Comparison of ENCODE assay signal across 12 cellular contexts in the genomic region with DNA sequence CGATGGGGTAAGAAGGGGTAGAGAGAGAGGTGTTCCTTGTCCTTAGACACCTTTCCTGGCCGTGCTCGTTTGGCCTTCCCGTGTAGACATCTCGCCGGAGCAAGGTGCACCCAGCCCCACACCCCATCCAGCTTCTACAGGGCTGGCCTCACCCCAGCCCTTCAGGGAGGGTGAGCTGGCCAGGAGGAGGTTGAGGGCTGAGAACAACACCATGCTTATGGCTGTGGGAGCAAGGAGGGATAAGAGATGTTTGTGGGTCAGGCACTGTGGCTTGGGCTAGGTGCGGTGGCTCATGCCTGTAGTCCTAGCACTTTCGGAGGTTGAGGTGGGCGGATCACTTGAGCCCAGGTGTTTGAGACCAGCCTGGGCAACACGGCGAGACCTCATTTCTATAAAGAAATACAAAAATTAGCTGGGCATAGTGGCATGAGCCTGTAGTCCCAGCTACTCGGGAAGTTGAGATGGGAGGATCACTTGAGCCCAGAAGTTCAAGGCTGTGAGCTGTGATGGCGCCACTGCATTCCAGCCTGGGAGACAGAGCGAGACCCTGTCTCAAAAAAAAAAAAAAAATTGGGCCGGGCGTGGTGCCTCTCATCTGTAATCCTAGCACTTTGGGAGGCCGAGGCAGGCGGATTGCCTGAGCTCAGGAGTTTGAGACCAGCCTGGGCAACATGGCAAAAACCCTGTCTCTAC. TPM values are rescaled to one million over a fixed set of nuclear protein-coding genes. Genes with fewer than 3 reads are reported as not detected.
DNase-seq lines count a peak whose midpoint lies in the region; ATAC-seq lines count a peak whose summit lies in the region.
"Had no signal": no experiment of that assay in that cellular context is flagged by ENCODE, and none has a peak within 500 bp of the region (broad histone marks: within the 10 kb centered on the region; RNA-seq: fewer than 3 reads in every experiment).

No MANE protein-coding gene starts in this region.

- no peak overlapping the region for H4K8ac ChIP-seq in trophoblast cell (ENCODE audit: low read depth, low read length)

- no peaks in the 10 kb centered on the region for H3K27me3 ChIP-seq in trophoblast cell (ENCODE audit: insufficient read depth, low read length)

- H3K14ac ChIP-seq in trophoblast cell (ENCODE audit: low read length): no peak overlapping the region

- intact Hi-C loops in left ventricle myocardium superior (cut with micrococcal nuclease): no loop called here

- DNase-seq in stimulated activated naive CD8-positive, alpha-beta T cell treated with anti-CD3 and anti-CD28 coated beads, Interleukin-15, amount 100 ng/mL, for 72 hours: no peak
- DNase-seq in left ventricle myocardium superior (no peak), trophoblast cell (peak in 1 of 2 donors; percentile 26), DMS 273 (lab: John Stamatoyannopoulos, UW; ENCODE audit: unreplicated experiment) (no peak), DMS53 (lab: John Stamatoyannopoulos, UW) (no peak)
- DNase-seq: activated CD8-positive, alpha-beta memory T cell treated with anti-CD3 and anti-CD28 coated beads for 24 hours; activated naive CD8-positive, alpha-beta T cell treated with anti-CD3 and anti-CD28 coated beads, Interleukin-2, amount 50 U/mL, for 24 hours; NCI-H187 treated with DMSO at 0.1 percent for 48 hours; T-helper 1 cell had no signal

- H2BK120ac ChIP-seq in trophoblast cell (ENCODE audit: insufficient read depth, low read length, poor library complexity): no peak overlapping the region

- H3K27ac ChIP-seq in trophoblast cell (ENCODE audit: low read depth, low read length): no peak overlapping the region

- H3K4me3 ChIP-seq in trophoblast cell (ENCODE audit: low read depth, low read length): no peak overlapping the region

- H3K36me3 ChIP-seq in trophoblast cell (ENCODE audit: control insufficient read depth in 1 of 2, insufficient read depth in 2 of 2, low read length in 2 of 2): peaks cover 7 to 8% of the 10 kb centered on the region in 2 experiments

- no peaks in the 10 kb centered on the region for H3K4me1 ChIP-seq in trophoblast cell (ENCODE audit: control insufficient read depth in 1 of 2, insufficient read depth in 2 of 2, low read length in 2 of 2)

- no peaks in the 10 kb centered on the region for H3K27me3 Mint-ChIP-seq in stimulated activated naive CD8-positive, alpha-beta T cell treated with anti-CD3 and anti-CD28 coated beads, Interleukin-15, Interleukin-2, amounts not matched to agents 100 ng/mL and 50 ng/mL, for 24 hours
- H3K27me3 Mint-ChIP-seq in stimulated activated naive CD8-positive, alpha-beta T cell treated with anti-CD3 and anti-CD28 coated beads, Interleukin-15, amount 100 ng/mL, for 72 hours: no peaks in the 10 kb centered on the region
- H3K27me3 Mint-ChIP-seq: activated naive CD8-positive, alpha-beta T cell treated with anti-CD3 and anti-CD28 coated beads, Interleukin-2, amount 50 U/mL, for 24 hours had no signal

- no peak overlapping the region for H2BK12ac ChIP-seq in trophoblast cell (ENCODE audit: low read length)

- no peak overlapping the region for H3K18ac ChIP-seq in trophoblast cell (ENCODE audit: low read length)

- H2AK5ac ChIP-seq in trophoblast cell (ENCODE audit: low read length): no peak overlapping the region

- H3K9ac ChIP-seq in trophoblast cell (ENCODE audit: low read length): no peak overlapping the region

- H3K79me2 ChIP-seq in trophoblast cell (ENCODE audit: control insufficient read depth, insufficient read depth, low read length, poor library complexity): peaks cover 21% of the 10 kb centered on the region

- no peaks in the 10 kb centered on the region for H3K79me1 ChIP-seq in trophoblast cell (ENCODE audit: low read length)

- no peak overlapping the region for H3K4me2 ChIP-seq in trophoblast cell (ENCODE audit: low read length)

- peaks cover 36% of the 10 kb centered on the region for H3K4me1 Mint-ChIP-seq in stimulated activated naive CD8-positive, alpha-beta T cell treated with anti-CD3 and anti-CD28 coated beads, Interleukin-15, Interleukin-2, amounts not matched to agents 100 ng/mL and 50 ng/mL, for 24 hours (ENCODE audit: low read depth)
- peaks cover 49% of the 10 kb centered on the region for H3K4me1 Mint-ChIP-seq in stimulated activated naive CD8-positive, alpha-beta T cell treated with anti-CD3 and anti-CD28 coated beads, Interleukin-15, amount 100 ng/mL, for 72 hours

- H2AFZ ChIP-seq in trophoblast cell (ENCODE audit: insufficient read depth, low read length, poor library complexity): peak overlapping the region; percentile 1

- H4K12ac ChIP-seq in trophoblast cell (ENCODE audit: low read depth, low read length): no peak overlapping the region

- peak overlapping the region; percentile 52 for H3K27ac Mint-ChIP-seq in stimulated activated naive CD8-positive, alpha-beta T cell treated with anti-CD3 and anti-CD28 coated beads, Interleukin-15, Interleukin-2, amounts not matched to agents 100 ng/mL and 50 ng/mL, for 24 hours
- peak overlapping the region in 1 of 2 donors; percentile 55 for H3K27ac Mint-ChIP-seq in stimulated activated naive CD8-positive, alpha-beta T cell treated with anti-CD3 and anti-CD28 coated beads, Interleukin-15, amount 100 ng/mL, for 72 hours
- H3K27ac Mint-ChIP-seq: activated naive CD8-positive, alpha-beta T cell treated with anti-CD3 and anti-CD28 coated beads, Interleukin-2, amount 50 U/mL, for 24 hours had no signal

- ATAC-seq in stimulated activated naive CD8-positive, alpha-beta T cell treated with anti-CD3 and anti-CD28 coated beads, Interleukin-15, amount 100 ng/mL, for 72 hours: no peak
- ATAC-seq in left ventricle myocardium superior (peak; percentile 30), HG03045 (IDR thresholded peaks at IDR 0.05; ENCODE audit: unreplicated experiment) (no peak), GM18870 (IDR thresholded peaks at IDR 0.05; ENCODE audit: unreplicated experiment) (no peak)
- ATAC-seq: activated naive CD8-positive, alpha-beta T cell treated with anti-CD3 and anti-CD28 coated beads, Interleukin-2, amount 50 U/mL, for 24 hours had no signal

- no peak overlapping the region for H4K91ac ChIP-seq in trophoblast cell (ENCODE audit: low read depth, low read length)

- H3K4ac ChIP-seq in trophoblast cell (ENCODE audit: low read depth, low read length): peak overlapping the region; percentile 16

- no peak overlapping the region for H3K4me3 Mint-ChIP-seq in stimulated activated naive CD8-positive, alpha-beta T cell treated with anti-CD3 and anti-CD28 coated beads, Interleukin-15, Interleukin-2, amounts not matched to agents 100 ng/mL and 50 ng/mL, for 24 hours
- no peak overlapping the region for H3K4me3 Mint-ChIP-seq in stimulated activated naive CD8-positive, alpha-beta T cell treated with anti-CD3 and anti-CD28 coated beads, Interleukin-15, amount 100 ng/mL, for 72 hours
- H3K4me3 Mint-ChIP-seq: activated naive CD8-positive, alpha-beta T cell treated with anti-CD3 and anti-CD28 coated beads, Interleukin-2, amount 50 U/mL, for 24 hours had no signal

- H2BK5ac ChIP-seq in trophoblast cell (ENCODE audit: low read depth, low read length, poor library complexity): no peak overlapping the region

- H3K23ac ChIP-seq in trophoblast cell (ENCODE audit: low read length): no peak overlapping the region

- H3K9me3 Mint-ChIP-seq in stimulated activated naive CD8-positive, alpha-beta T cell treated with anti-CD3 and anti-CD28 coated beads, Interleukin-15, Interleukin-2, amounts not matched to agents 100 ng/mL and 50 ng/mL, for 24 hours: no peaks in the 10 kb centered on the region
- H3K9me3 Mint-ChIP-seq in stimulated activated naive CD8-positive, alpha-beta T cell treated with anti-CD3 and anti-CD28 coated beads, Interleukin-15, amount 100 ng/mL, for 72 hours: no peaks in the 10 kb centered on the region
- H3K9me3 Mint-ChIP-seq: activated naive CD8-positive, alpha-beta T cell treated with anti-CD3 and anti-CD28 coated beads, Interleukin-2, amount 50 U/mL, for 24 hours had no signal

- H3K36me3 Mint-ChIP-seq in stimulated activated naive CD8-positive, alpha-beta T cell treated with anti-CD3 and anti-CD28 coated beads, Interleukin-15, Interleukin-2, amounts not matched to agents 100 ng/mL and 50 ng/mL, for 24 hours (ENCODE audit: low read depth): no peaks in the 10 kb centered on the region

- no CpG with 5 or more reads among the region's 18 CpGs for WGBS in trophoblast cell (ENCODE audit: extremely low coverage, insufficient coverage, insufficient read length)

- H3K9me3 ChIP-seq in trophoblast cell (ENCODE audit: insufficient read depth, low read depth, low read length): peaks cover 2% of the 10 kb centered on the region

RNA-seq across cellular contexts. Expression of a gene that starts 15.5 kb away (rescaled TPM):
- total RNA-seq in left ventricle myocardium superior: 41.6 TPM
- 117 and 121 TPM in 2 replicates for polyA plus RNA-seq in trophoblast cell (2013)

RNA-seq across cellular contexts. Expression of a gene that starts 47.7 kb away (rescaled TPM):
- total RNA-seq in left ventricle myocardium superior: 17.4 TPM
- polyA plus RNA-seq in trophoblast cell (2013): 21.1 and 21.2 TPM in 2 replicates

RNA-seq across cellular contexts. Expression of a gene that starts 47.9 kb away (rescaled TPM):
- total RNA-seq in left ventricle myocardium superior: 16.4 TPM
- polyA plus RNA-seq in trophoblast cell (2013): 98.9 and 102 TPM in 2 replicates
